Comparison of ENCODE assay signal across 13 cellular contexts in genomic region chr3:117873236-117873635, GRCh38.
A peak's percentile ranks its signal among the peaks of the same experiment; 100 is the strongest.
DNase-seq lines count a peak whose midpoint lies in the region; ATAC-seq and TF ChIP-seq lines count a peak whose summit lies in the region.
"Had no signal": no experiment of that assay in that cellular context is flagged by ENCODE, and none has a peak within 500 bp of the region (broad histone marks: within the 10 kb centered on the region; RNA-seq: fewer than 3 reads in every experiment).

No MANE protein-coding gene starts in this region.

- TF ChIP-seq CTCF in HEK293 (tag by site-specific recombination; IDR thresholded peaks at IDR 0.05) (no peak), left ventricle myocardium inferior (IDR thresholded peaks at IDR 0.05; ENCODE audit: borderline replicate concordance) (no peak)

- H3K4me3 ChIP-seq in HEK293 (ENCODE audit: low read depth, low read length) (no peak overlapping the region), left ventricle myocardium inferior (no peak overlapping the region), rectal smooth muscle tissue (ENCODE audit: low read length) (no peak overlapping the region)
- H3K4me3 ChIP-seq: neural progenitor cell had no signal

- H3K4me1 ChIP-seq in HEK293 (ENCODE audit: control insufficient read depth, insufficient read depth, low read length) (peaks cover 18% of the 10 kb centered on the region), left ventricle myocardium inferior (no peaks in the 10 kb centered on the region), rectal smooth muscle tissue (ENCODE audit: control insufficient read depth, insufficient read depth, low read length) (no peaks in the 10 kb centered on the region)

- peak; percentile 76 for DNase-seq in SHP77 treated with DMSO at 0.1 percent for 48 hours (lab: John Stamatoyannopoulos, UW)
- DNase-seq in left ventricle myocardium inferior: peak; percentile 23
- DNase-seq in dedifferentiated amniotic fluid mesenchymal stem cell (ENCODE audit: extremely low spot score): no peak
- DNase-seq in A172 (ENCODE audit: low spot score): no peak
- DNase-seq: activated T-cell treated with anti-CD3 and anti-CD28 coated beads, Interleukin-2, amount 50 U/mL, for 1 hour; CD4-positive, alpha-beta memory T cell; NCI-H146 had no signal

- H3K27ac ChIP-seq in HEK293 (ENCODE audit: extremely low read depth, low read depth, low read length) (peak overlapping the region; percentile 52), left ventricle myocardium inferior (replicated peaks) (no peak overlapping the region), rectal smooth muscle tissue (ENCODE audit: low read depth, low read length) (peak overlapping the region; percentile 42)
- H3K27ac ChIP-seq: neural progenitor cell had no signal

- H3K27me3 ChIP-seq in left ventricle myocardium inferior (ENCODE audit: low read depth): no peaks in the 10 kb centered on the region
- no peaks in the 10 kb centered on the region for H3K27me3 ChIP-seq in rectal smooth muscle tissue (ENCODE audit: control insufficient read depth, insufficient read depth, low read length)
- H3K27me3 ChIP-seq: neural progenitor cell had no signal

- H3K9ac ChIP-seq in rectal smooth muscle tissue (ENCODE audit: low read length): no peak overlapping the region
- H3K9ac ChIP-seq: neural progenitor cell had no signal

- CTCF ChIA-PET in HEK293 (lab: Yijun Ruan, JAX): no interaction called here

- ATAC-seq in HG03108 (IDR thresholded peaks at IDR 0.05; ENCODE audit: unreplicated experiment) (no peak), GM18907 (IDR thresholded peaks at IDR 0.05; ENCODE audit: unreplicated experiment) (no peak)
- ATAC-seq: stimulated activated memory B cell treated with anti-CD40 and anti-IgM and Interleukin-4, amounts not matched to agents 10 μg/mL and 1 μg/mL and 100 μg/mL, for 72 hours had no signal

- H3K36me3 ChIP-seq in HEK293 (ENCODE audit: control insufficient read depth in 2 of 2, insufficient read depth in 1 of 2, low read length in 2 of 2) (no peaks in the 10 kb centered on the region), left ventricle myocardium inferior (no peaks in the 10 kb centered on the region), rectal smooth muscle tissue (ENCODE audit: control insufficient read depth, insufficient read depth, low read length) (no peaks in the 10 kb centered on the region)
- H3K36me3 ChIP-seq: neural progenitor cell had no signal

- H3K9me3 ChIP-seq in HEK293 (ENCODE audit: control insufficient read depth, insufficient read depth, low read depth, low read length) (no peaks in the 10 kb centered on the region), left ventricle myocardium inferior (replicated peaks) (no peaks in the 10 kb centered on the region)

- POLR2A ChIA-PET in HEK293 (lab: Yijun Ruan, JAX): no interaction called here

- intact Hi-C loops in left ventricle myocardium inferior (cut with micrococcal nuclease): no loop called here

TF ChIP-seq in HEK293, 187 proteins besides CTCF, POLR2A, EP300 and RAD21:
- no peak for TF ChIP-seq ZNF561 (tag by site-specific recombination; IDR thresholded peaks at IDR 0.05; ENCODE audit: borderline replicate concordance)
- no peak for TF ChIP-seq SETDB1 (IDR thresholded peaks at IDR 0.05; ENCODE audit: insufficient read length, low read length)
- no peak for TF ChIP-seq ZNF639 (tag by site-specific recombination; IDR thresholded peaks at IDR 0.05)
- no peak for TF ChIP-seq REST (tag by site-specific recombination; IDR thresholded peaks at IDR 0.05)
- no peak for TF ChIP-seq ZNF558 (tag by site-specific recombination; IDR thresholded peaks at IDR 0.05)
- TF ChIP-seq ZNF223 (tag by site-specific recombination; IDR thresholded peaks at IDR 0.05): no peak
- TF ChIP-seq ZNF26 (tag by site-specific recombination; IDR thresholded peaks at IDR 0.05): no peak
- no peak for TF ChIP-seq ZSCAN16 (tag by site-specific recombination; IDR thresholded peaks at IDR 0.05)
- no peak for TF ChIP-seq ZNF121 (tag by site-specific recombination; IDR thresholded peaks at IDR 0.05)
- no peak for TF ChIP-seq ZNF175 (tag by site-specific recombination; IDR thresholded peaks at IDR 0.05)
TF ChIP-seq in HEK293: peak in this region for 0.

Comparison
In these comparisons a context has a peak if more than half of its experiments do, and no peak if none do; other contexts are left out.
1. DNase-seq: peak in SHP77 treated with DMSO at 0.1 percent for 48 hours (single experiment) and left ventricle myocardium inferior (single experiment); none in dedifferentiated amniotic fluid mesenchymal stem cell (single experiment) and A172 (single experiment).